Comparison of ENCODE assay signal across 1 cellular context in genomic region chr2:157839822-157840221, GRCh38.
TF ChIP-seq lines count a peak whose summit lies in the region.

No MANE protein-coding gene starts in this region.

TF ChIP-seq in SK-N-SH, 30 proteins besides CTCF, POLR2A, EP300 and RAD21 (continued from another document):
- TF ChIP-seq USF1 (IDR thresholded peaks at IDR 0.05; ENCODE audit: borderline replicate concordance, low read depth) (no peak), IRF3 (IDR thresholded peaks at IDR 0.05; ENCODE audit: low read depth, low read length) (no peak), TAF1 (IDR thresholded peaks at IDR 0.05; ENCODE audit: borderline replicate concordance, low read depth, low read length) (no peak), ELF1 (IDR thresholded peaks at IDR 0.05) (no peak), SMC3 (IDR thresholded peaks at IDR 0.05; ENCODE audit: low read depth, low read length) (no peak), NRF1 (IDR thresholded peaks at IDR 0.05; ENCODE audit: low read depth, low read length) (no peak), NFIC (IDR thresholded peaks at IDR 0.05; ENCODE audit: borderline replicate concordance) (no peak)
